In genomic region chr13:106633321-106633720, GRCh38 we compare ENCODE assay signal across 19 cellular contexts.
"Had no signal": no experiment of that assay in that cellular context is flagged by ENCODE, and none has a peak within 500 bp of the region (broad histone marks: within the 10 kb centered on the region; RNA-seq: fewer than 3 reads in every experiment).

No MANE protein-coding gene starts in this region.

- H3K27ac ChIP-seq: dorsolateral prefrontal cortex, parathyroid adenoma, prostate gland, right lobe of liver, testis, tibial nerve, upper lobe of right lung, vagina had no signal

- ATAC-seq: esophagus mucosa; mucosa of descending colon; naive thymus-derived CD8-positive, alpha-beta T cell; right lobe of liver; stimulated activated effector memory CD8-positive, alpha-beta T cell treated with anti-CD3 and anti-CD28 coated beads, Interleukin-12 subunit alpha, Interleukin-12 subunit beta, amount 100 ng/mL, for 72 hours; stimulated activated naive CD8-positive, alpha-beta T cell treated with anti-CD3 and anti-CD28 coated beads, Interleukin-15, Interleukin-2, amounts not matched to agents 100 U/mL and 50 U/mL, for 24 hours; upper lobe of right lung had no signal

- H3K27me3 ChIP-seq: dorsolateral prefrontal cortex, right lobe of liver, testis, tibial nerve, upper lobe of right lung, vagina had no signal

- H3K4me1 ChIP-seq: parathyroid adenoma, prostate gland, testis, upper lobe of right lung had no signal

- H3K4me3 ChIP-seq: dorsolateral prefrontal cortex, mucosa of descending colon, prostate gland, right lobe of liver, testis, tibial nerve, upper lobe of right lung, vagina had no signal

- DNase-seq: cortex of kidney; effector CD8-positive, alpha-beta T cell; immature natural killer cell; mucosa of descending colon; naive thymus-derived CD8-positive, alpha-beta T cell; occipital lobe; right lobe of liver; stimulated activated CD4-positive, alpha-beta T cell treated with anti-CD3 and anti-CD28 coated beads, Interleukin-4, amount 100 ng/mL, for 1 hour; stimulated activated CD8-positive, alpha-beta memory T cell treated with anti-CD3 and anti-CD28 coated beads, Interleukin-4, amount 100 ng/mL, for 48 hours; stimulated activated naive CD8-positive, alpha-beta T cell treated with anti-CD3 and anti-CD28 coated beads, Interleukin-15, Interleukin-2, amounts not matched to agents 100 U/mL and 50 U/mL, for 24 hours; testis; upper lobe of right lung had no signal

- H3K9me3 ChIP-seq: mucosa of descending colon, prostate gland, right lobe of liver, testis, tibial nerve, upper lobe of right lung, vagina had no signal

- H3K36me3 ChIP-seq: prostate gland, right lobe of liver, tibial nerve, upper lobe of right lung, vagina had no signal
